8 cellular contexts compared by ENCODE assay signal in the genomic region with DNA sequence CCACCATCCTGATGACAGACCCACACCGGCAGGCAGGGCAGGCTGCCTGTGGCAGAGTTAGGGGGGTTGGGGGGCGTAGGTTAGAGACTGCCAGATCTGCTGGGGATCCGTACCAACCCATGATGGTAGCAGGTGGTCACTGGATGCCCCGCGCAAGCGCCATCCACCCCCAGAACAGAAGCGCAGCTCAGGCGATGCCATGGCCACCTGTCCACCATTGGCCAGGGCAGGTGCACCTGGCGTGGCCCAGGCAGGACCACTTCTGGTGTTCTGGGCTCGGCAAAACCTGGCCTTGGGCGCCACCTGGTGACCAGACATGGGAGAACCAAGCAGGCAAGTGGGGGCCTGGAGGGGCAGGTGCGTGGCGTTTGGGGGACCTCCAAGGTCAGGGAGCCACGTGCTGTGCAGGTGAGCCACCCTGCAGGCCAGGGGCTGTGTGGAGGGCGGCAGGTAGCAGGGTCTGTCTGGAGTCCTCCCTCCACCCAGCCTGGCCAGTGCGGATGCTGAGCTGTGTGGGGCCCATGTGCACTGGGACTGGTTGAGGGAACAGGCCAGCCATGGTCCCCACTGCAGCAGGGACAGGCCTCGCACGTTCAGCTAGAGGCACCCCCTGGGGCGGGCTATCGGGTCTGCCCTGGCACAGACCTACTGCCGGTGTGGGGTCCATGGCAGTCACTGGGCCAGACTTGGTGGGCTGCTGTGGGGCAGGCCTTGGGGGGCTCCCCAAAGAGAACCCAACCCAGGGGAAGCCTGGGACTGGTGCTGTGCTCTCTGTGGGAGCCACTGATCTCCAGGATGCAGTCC. TPM values are rescaled to one million over a fixed set of nuclear protein-coding genes. Genes with fewer than 3 reads are reported as not detected.
DNase-seq lines count a peak whose midpoint lies in the region; ATAC-seq and TF ChIP-seq lines count a peak whose summit lies in the region.

No MANE protein-coding gene starts in this region.

- H3K4me1 ChIP-seq in Peyer's patch, result peaks cover 0 to 39% (median 3%) of the 10 kb centered on the region in 4 donors
- peaks cover 3% of the 10 kb centered on the region for H3K4me1 ChIP-seq in parathyroid adenoma
- H3K4me1 ChIP-seq in transverse colon, result peaks cover 45 to 67% (median 54%) of the 10 kb centered on the region in 4 donors

- H3K27ac ChIP-seq in Peyer's patch (no peak overlapping the region), parathyroid adenoma (no peak overlapping the region), transverse colon (no peak overlapping the region)

- 42% methylated on average over 11 of the region's 21 CpGs; no CpG with 5 or more reads in 1 of the 2 donors for WGBS in transverse colon (ENCODE audit: low coverage in 1 of 2), 2 donors

- TF ChIP-seq CTCF in Peyer's patch (IDR thresholded peaks at IDR 0.05) (peak; percentile 76 to 95 (median 88)), foreskin fibroblast (IDR thresholded peaks at IDR 0.05; ENCODE audit: low read depth, low read length) (peak; percentile 77), parathyroid adenoma (IDR thresholded peaks at IDR 0.05) (peak; percentile 95), transverse colon (IDR thresholded peaks at IDR 0.05) (peak; percentile 84 to 98 (median 92))

- peaks cover 13% of the 10 kb centered on the region for H3K79me2 ChIP-seq in parathyroid adenoma

- DNase-seq in D341Med (ENCODE audit: low spot score), result peak; percentile 92
- DNase-seq in HUDEP-2 (lab: John Stamatoyannopoulos, UW; ENCODE audit: unreplicated experiment in 76 of 76), result peak in 56 of 76 experiments; percentile 8 to 78 (median 46)
- peak; percentile 72 to 87 (median 83) for DNase-seq in Peyer's patch
- peak; percentile 59 for DNase-seq in activated T-helper 2 cell treated with anti-CD3 and anti-CD28 coated beads, Interferon-gamma antibody, Interleukin-2, Interleukin-4, amounts not matched to agents 10 μg/mL and 5 μg/mL and 100 μg/mL, durations not matched to agents 14 hours and 24 hours and 36 hours (ENCODE audit: low spot score)
- DNase-seq in foreskin fibroblast, result peak in 1 of 2 donors; percentile 74
- DNase-seq in transverse colon, result peak; percentile 79

- H3K4me3 Mint-ChIP-seq in activated T-helper 2 cell treated with anti-CD3 and anti-CD28 coated beads, Interferon-gamma antibody, Interleukin-2, Interleukin-4, amounts not matched to agents 10 μg/mL and 5 μg/mL and 100 μg/mL, durations not matched to agents 14 hours and 24 hours and 36 hours (ENCODE audit: low read depth), result no peak overlapping the region

- H3K4me3 ChIP-seq in Peyer's patch (no peak overlapping the region), foreskin fibroblast (ENCODE audit: low read depth in 1 of 2, low read length in 2 of 2) (no peak overlapping the region), parathyroid adenoma (ENCODE audit: low read depth, low read length) (no peak overlapping the region), transverse colon (no peak overlapping the region)

- TF ChIP-seq POLR2A in Peyer's patch (IDR thresholded peaks at IDR 0.05) (no peak), transverse colon (IDR thresholded peaks at IDR 0.05) (no peak)

- no peak for ATAC-seq in GM18519 (IDR thresholded peaks at IDR 0.05; ENCODE audit: low FRiP score, unreplicated experiment)

- no peaks in the 10 kb centered on the region for H3K36me3 Mint-ChIP-seq in activated T-helper 2 cell treated with anti-CD3 and anti-CD28 coated beads, Interferon-gamma antibody, Interleukin-2, Interleukin-4, amounts not matched to agents 10 μg/mL and 5 μg/mL and 100 μg/mL, durations not matched to agents 14 hours and 24 hours and 36 hours (ENCODE audit: low read depth)

- H3K9ac ChIP-seq in parathyroid adenoma, result no peak overlapping the region

- H3K27me3 ChIP-seq in Peyer's patch (no peaks in the 10 kb centered on the region), parathyroid adenoma (ENCODE audit: control insufficient read depth, insufficient read depth, low read length) (no peaks in the 10 kb centered on the region), transverse colon (no peaks in the 10 kb centered on the region)

- H3K4me1 Mint-ChIP-seq in activated T-helper 2 cell treated with anti-CD3 and anti-CD28 coated beads, Interferon-gamma antibody, Interleukin-2, Interleukin-4, amounts not matched to agents 10 μg/mL and 5 μg/mL and 100 μg/mL, durations not matched to agents 14 hours and 24 hours and 36 hours (ENCODE audit: low read depth), result no peaks in the 10 kb centered on the region

- H3K27me3 Mint-ChIP-seq in activated T-helper 2 cell treated with anti-CD3 and anti-CD28 coated beads, Interferon-gamma antibody, Interleukin-2, Interleukin-4, amounts not matched to agents 10 μg/mL and 5 μg/mL and 100 μg/mL, durations not matched to agents 14 hours and 24 hours and 36 hours (ENCODE audit: low read depth), result no peaks in the 10 kb centered on the region

- H3K36me3 ChIP-seq in Peyer's patch (no peaks in the 10 kb centered on the region), parathyroid adenoma (ENCODE audit: control insufficient read depth, insufficient read depth, low read length) (no peaks in the 10 kb centered on the region), transverse colon (no peaks in the 10 kb centered on the region)

- H3K4me2 ChIP-seq in parathyroid adenoma (ENCODE audit: low read length), result no peak overlapping the region

- H3K9me3 ChIP-seq in Peyer's patch (no peaks in the 10 kb centered on the region), parathyroid adenoma (ENCODE audit: control insufficient read depth, low read length) (no peaks in the 10 kb centered on the region), transverse colon (no peaks in the 10 kb centered on the region)

- no peak overlapping the region for H2AFZ ChIP-seq in parathyroid adenoma

- in situ Hi-C loops in transverse colon (cut with MboI; ENCODE audit: low pct_ligation_motif_present in 1 of 4, low pct_unique_long_range_greater_than_20kb in 1 of 4, low sequenced_read_pairs in 3 of 4), result loop anchor here in 1 of 4 donors (5.0 kb wide), 1 partner anchor 45 kb away; no protein-coding TSS in a partner anchor

- TF ChIP-seq EP300 in transverse colon (IDR thresholded peaks at IDR 0.05; ENCODE audit: low read depth), result no peak

- no peaks in the 10 kb centered on the region for H3K9me3 Mint-ChIP-seq in activated T-helper 2 cell treated with anti-CD3 and anti-CD28 coated beads, Interferon-gamma antibody, Interleukin-2, Interleukin-4, amounts not matched to agents 10 μg/mL and 5 μg/mL and 100 μg/mL, durations not matched to agents 14 hours and 24 hours and 36 hours

- H3K27ac Mint-ChIP-seq in activated T-helper 2 cell treated with anti-CD3 and anti-CD28 coated beads, Interferon-gamma antibody, Interleukin-2, Interleukin-4, amounts not matched to agents 10 μg/mL and 5 μg/mL and 100 μg/mL, durations not matched to agents 14 hours and 24 hours and 36 hours, result no peak overlapping the region

- intact Hi-C loops in activated T-helper 2 cell treated with anti-CD3 and anti-CD28 coated beads, Interferon-gamma antibody, Interleukin-2, Interleukin-4, amounts not matched to agents 10 μg/mL and 5 μg/mL and 100 μg/mL, durations not matched to agents 14 hours and 24 hours and 36 hours (cut with micrococcal nuclease), result loop anchor here (1.0 kb wide), 2 partner anchors 29 to 47 kb away; no protein-coding TSS in a partner anchor
- intact Hi-C loops in transverse colon (cut with DNase I; ENCODE audit: low total_unique reads), result loop anchor here (2.0 kb wide), 1 partner anchor 28 kb away; no protein-coding TSS in a partner anchor

RNA-seq across cellular contexts. Expression of a gene that starts 15.6 kb away (rescaled TPM):
- 10 to 100 TPM; 18.0 to 38.0 (median 19.5) TPM for total RNA-seq in Peyer's patch
- 28.2 and 29.2 TPM in 2 replicates for total RNA-seq in activated T-helper 2 cell treated with anti-CD3 and anti-CD28 coated beads, Interferon-gamma antibody, Interleukin-2, Interleukin-4, amounts not matched to agents 10 μg/mL and 5 μg/mL and 100 μg/mL, durations not matched to agents 14 hours and 24 hours and 36 hours
- 10 to 100 TPM; 10.8 to 26.3 (median 23.9) TPM for total RNA-seq in transverse colon

RNA-seq across cellular contexts. Expression of a gene that starts 15.9 kb away (rescaled TPM):
- total RNA-seq in Peyer's patch (10 to 100 TPM; 13.6 to 20.8 (median 17.9) TPM), transverse colon (10 to 100 TPM in 2 of 4 donors, 1 to 10 TPM in 1, not detected in 1; 1.5 to 17.1 (median 15.2) TPM)
- 31.9 and 33.5 TPM in 2 replicates for total RNA-seq in activated T-helper 2 cell treated with anti-CD3 and anti-CD28 coated beads, Interferon-gamma antibody, Interleukin-2, Interleukin-4, amounts not matched to agents 10 μg/mL and 5 μg/mL and 100 μg/mL, durations not matched to agents 14 hours and 24 hours and 36 hours

RNA-seq across cellular contexts. Expression of a gene that starts 17.9 kb away (rescaled TPM):
- total RNA-seq in Peyer's patch (10 to 100 TPM in 1 of 4 donors, 1 to 10 TPM in 3; 6.1 to 13.9 (median 8.7) TPM), transverse colon (10 to 100 TPM; 12.2 to 38.2 (median 14.1) TPM)
- total RNA-seq in activated T-helper 2 cell treated with anti-CD3 and anti-CD28 coated beads, Interferon-gamma antibody, Interleukin-2, Interleukin-4, amounts not matched to agents 10 μg/mL and 5 μg/mL and 100 μg/mL, durations not matched to agents 14 hours and 24 hours and 36 hours, result 13.7 and 15.0 TPM in 2 replicates

RNA-seq across cellular contexts. Expression of a gene that starts 24.2 kb away (rescaled TPM):
- total RNA-seq in Peyer's patch (100 to 1,000 TPM in 1 of 4 donors, 10 to 100 TPM in 3; 40.1 to 101 (median 68.4) TPM), transverse colon (1,000 to 10,000 TPM in 3 of 4 donors, 100 to 1,000 TPM in 1; 504 to 5,877 (median 3,263) TPM)
- total RNA-seq in activated T-helper 2 cell treated with anti-CD3 and anti-CD28 coated beads, Interferon-gamma antibody, Interleukin-2, Interleukin-4, amounts not matched to agents 10 μg/mL and 5 μg/mL and 100 μg/mL, durations not matched to agents 14 hours and 24 hours and 36 hours, result 14.0 and 15.3 TPM in 2 replicates
